Comparison of ENCODE assay signal across 8 cellular contexts in the genomic region with DNA sequence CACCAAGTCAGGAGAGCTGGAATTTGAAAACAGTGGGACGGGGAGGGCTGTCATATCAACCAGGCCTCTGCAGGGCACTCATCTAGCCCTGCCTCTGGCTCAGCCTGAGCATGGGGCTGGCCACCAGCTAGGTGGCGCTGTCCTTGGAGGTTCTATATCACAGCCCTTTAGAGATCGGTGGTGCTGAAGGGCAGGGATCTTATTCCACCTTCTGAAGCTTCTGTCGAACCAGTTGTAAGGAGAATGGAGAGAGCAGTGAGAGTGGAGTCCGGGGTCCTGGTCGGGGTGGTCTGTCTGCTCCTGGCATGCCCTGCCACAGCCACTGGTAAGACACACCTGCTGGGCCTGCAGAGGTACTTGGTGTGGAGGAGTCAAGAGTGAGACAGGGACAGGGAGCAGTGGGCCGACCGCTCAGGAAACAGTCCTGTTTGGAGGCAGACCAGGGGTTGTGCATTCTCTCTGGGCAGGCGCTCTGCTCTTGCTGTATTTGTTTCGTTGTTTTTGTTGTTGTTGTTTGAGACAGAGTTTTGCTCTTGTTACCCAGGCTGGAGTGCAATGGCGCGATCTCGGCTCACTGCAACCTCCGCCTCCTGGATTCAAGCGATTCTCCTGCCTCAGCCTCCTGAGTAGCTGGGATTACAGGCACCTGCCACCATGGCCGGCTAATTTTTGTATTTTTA. TPM values are rescaled to one million over a fixed set of nuclear protein-coding genes. Genes with fewer than 3 reads are reported as not detected.
A peak's percentile ranks its signal among the peaks of the same experiment; 100 is the strongest.
DNase-seq lines count a peak whose midpoint lies in the region; ATAC-seq, FAIRE-seq and TF ChIP-seq lines count a peak whose summit lies in the region.

A gene with protein sequence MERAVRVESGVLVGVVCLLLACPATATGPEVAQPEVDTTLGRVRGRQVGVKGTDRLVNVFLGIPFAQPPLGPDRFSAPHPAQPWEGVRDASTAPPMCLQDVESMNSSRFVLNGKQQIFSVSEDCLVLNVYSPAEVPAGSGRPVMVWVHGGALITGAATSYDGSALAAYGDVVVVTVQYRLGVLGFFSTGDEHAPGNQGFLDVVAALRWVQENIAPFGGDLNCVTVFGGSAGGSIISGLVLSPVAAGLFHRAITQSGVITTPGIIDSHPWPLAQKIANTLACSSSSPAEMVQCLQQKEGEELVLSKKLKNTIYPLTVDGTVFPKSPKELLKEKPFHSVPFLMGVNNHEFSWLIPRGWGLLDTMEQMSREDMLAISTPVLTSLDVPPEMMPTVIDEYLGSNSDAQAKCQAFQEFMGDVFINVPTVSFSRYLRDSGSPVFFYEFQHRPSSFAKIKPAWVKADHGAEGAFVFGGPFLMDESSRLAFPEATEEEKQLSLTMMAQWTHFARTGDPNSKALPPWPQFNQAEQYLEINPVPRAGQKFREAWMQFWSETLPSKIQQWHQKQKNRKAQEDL (plus strand): TSS at position 202 of the 680 bp plus-strand sequence. CDS start 42 bp downstream, at position 244.

- H3K4me1 ChIP-seq in endothelial cell of umbilical vein (ENCODE audit: control insufficient read depth, extremely low read depth, insufficient read depth, low read length): no peaks in the 10 kb centered on the region
- H3K4me1 ChIP-seq in muscle layer of duodenum (ENCODE audit: control insufficient read depth in 1 of 2, insufficient read depth in 2 of 2, low read length in 2 of 2): peaks cover 0 to 8% of the 10 kb centered on the region in 2 donors

- no TSS peak for BruUV-seq in endothelial cell of umbilical vein (replicated peaks; lab: Mats Ljungman, UMichigan)

- peaks cover 2 to 4% of the 10 kb centered on the region in 2 experiments for H3K27me3 ChIP-seq in endothelial cell of umbilical vein (ENCODE audit: control insufficient read depth in 2 of 2, insufficient read depth in 2 of 2, low read length in 2 of 2)
- no peaks in the 10 kb centered on the region for H3K27me3 ChIP-seq in muscle layer of duodenum (ENCODE audit: low read depth, low read length)

- H3K36me3 ChIP-seq in endothelial cell of umbilical vein (ENCODE audit: control insufficient read depth in 2 of 2, extremely low read depth in 1 of 2, insufficient read depth in 2 of 2, low read length in 2 of 2) (no peaks in the 10 kb centered on the region), muscle layer of duodenum (ENCODE audit: control insufficient read depth in 1 of 2, insufficient read depth in 2 of 2, low read length in 2 of 2) (no peaks in the 10 kb centered on the region)

- no peak within 1 kb of the TSS for H3K4me2 ChIP-seq in endothelial cell of umbilical vein (ENCODE audit: insufficient read depth, low read length)

- peak; percentile 34 for FAIRE-seq in A204.1 (lab: Jason Lieb, UNC)
- peak; percentile 91 for FAIRE-seq in endothelial cell of umbilical vein (lab: Jason Lieb, UNC)

- CTCF ChIA-PET in endothelial cell of umbilical vein (lab: Charles Lee): interaction anchor here (0.5 to 1.8 kb wide), 27 partner anchors 9 to 471 kb away, joined by 3 to 15 read pairs (median 3); partner anchors contain the start of gene EXOC3L1

- TF ChIP-seq POLR2A in endothelial cell of umbilical vein (IDR thresholded peaks at IDR 0.05; ENCODE audit: low read depth, low read length): no peak

- dilution Hi-C loops in endothelial cell of umbilical vein (cut with MboI; ENCODE audit: extremely low pct_ligation_motif_present, low sequenced_read_pairs): no loop called here

- ATAC-seq in HG03108 (IDR thresholded peaks at IDR 0.05; ENCODE audit: unreplicated experiment): peak; percentile 57

- H4K20me1 ChIP-seq in endothelial cell of umbilical vein (replicated peaks; ENCODE audit: control insufficient read depth, extremely low read depth, insufficient read depth, low read length): no peaks in the 10 kb centered on the region

- no peaks in the 10 kb centered on the region for H3K9me1 ChIP-seq in endothelial cell of umbilical vein (replicated peaks; ENCODE audit: control insufficient read depth, extremely low read depth, insufficient read depth, low read length)

- POLR2A ChIA-PET in endothelial cell of umbilical vein (lab: Charles Lee): no interaction called here

- H3K9ac ChIP-seq in endothelial cell of umbilical vein (replicated peaks; ENCODE audit: extremely low read depth, insufficient read depth, low read length): no peak within 1 kb of the TSS

- H3K4me3 ChIP-seq in GM12875 (ENCODE audit: low read depth, low read length) (no peak within 1 kb of the TSS), endothelial cell of umbilical vein (replicated peaks in 1 of 3; ENCODE audit: insufficient read depth in 1 of 3, low read depth in 1 of 3, low read length in 3 of 3) (no peak within 1 kb of the TSS), muscle layer of duodenum (ENCODE audit: low read depth in 1 of 2, low read length in 2 of 2) (peak within 1 kb of the TSS in 1 of 2 donors; percentile 49)

- intact Hi-C loops in endothelial cell of umbilical vein (cut with micrococcal nuclease): no loop called here

- peak within 1 kb of the TSS; percentile 80 for H2AFZ ChIP-seq in endothelial cell of umbilical vein (ENCODE audit: low read depth, low read length)

- peak; percentile 74 for DNase-seq in NCI-H510A treated with DMSO at 0.1 percent for 48 hours (lab: John Stamatoyannopoulos, UW)
- peak; percentile 85 for DNase-seq in activated CD4-positive, alpha-beta T cell treated with anti-CD3 and anti-CD28 coated beads for 48 hours
- DNase-seq in endothelial cell of umbilical vein (ENCODE audit: low read depth, low spot score): peak; percentile 46
- DNase-seq in superior temporal gyrus (ENCODE audit: extremely low spot score): peak; percentile 58

- H3K27ac ChIP-seq in endothelial cell of umbilical vein (ENCODE audit: insufficient read depth, low read depth, low read length) (no peak within 1 kb of the TSS), muscle layer of duodenum (ENCODE audit: low read length) (peak within 1 kb of the TSS; percentile 45)

- TF ChIP-seq CTCF in GM12875 (IDR thresholded peaks at IDR 0.05; ENCODE audit: borderline replicate concordance, insufficient read depth, low read depth, low read length) (peak; percentile 88), endothelial cell of umbilical vein (IDR thresholded peaks at IDR 0.05; ENCODE audit: extremely low read depth in 1 of 2, insufficient read depth in 1 of 2, low read depth in 1 of 2, low read length in 2 of 2) (peak; percentile 88 to 94)

- H3K79me2 ChIP-seq in endothelial cell of umbilical vein (ENCODE audit: control insufficient read depth, insufficient read depth, low read length): no peaks in the 10 kb centered on the region

- H3K9me3 ChIP-seq in endothelial cell of umbilical vein (replicated peaks; ENCODE audit: control insufficient read depth, insufficient read depth, low read length) (no peaks in the 10 kb centered on the region), muscle layer of duodenum (ENCODE audit: control insufficient read depth in 1 of 2, low read length in 2 of 2) (no peaks in the 10 kb centered on the region)

TF ChIP-seq in endothelial cell of umbilical vein, 7 proteins besides CTCF, POLR2A, EP300 and RAD21:
- TF ChIP-seq EZH2 (IDR thresholded peaks at IDR 0.05; ENCODE audit: borderline replicate concordance, low read depth, low read length, severe bottlenecking) (no peak), POLR2AphosphoS5 (IDR thresholded peaks at IDR 0.05; ENCODE audit: insufficient read depth, low read depth, low read length) (no peak), MYC (IDR thresholded peaks at IDR 0.05; ENCODE audit: low read depth, low read length) (no peak), FOS (IDR thresholded peaks at IDR 0.05; ENCODE audit: borderline replicate concordance, insufficient read depth, low read length) (no peak), MAX (IDR thresholded peaks at IDR 0.05; ENCODE audit: insufficient read depth, insufficient read length) (no peak), JUN (IDR thresholded peaks at IDR 0.05; ENCODE audit: borderline replicate concordance, insufficient read depth, insufficient read length, low read depth) (no peak), GATA2 (IDR thresholded peaks at IDR 0.05; ENCODE audit: insufficient read depth, insufficient read length, low read depth, low read length) (no peak)

RNA-seq across cellular contexts. Expression of the gene that starts here (rescaled TPM):
- total RNA-seq in endothelial cell of umbilical vein: not detected in 2 replicates
- 0.10 and 0.13 TPM in 2 replicates for polyA plus RNA-seq in endothelial cell of umbilical vein
- 0.04 TPM in 1 of 2 replicates, not detected in the other for polyA plus RNA-seq in endothelial cell of umbilical vein (2011; cell fraction: cytosol; rRNA removed)
- polyA plus RNA-seq in endothelial cell of umbilical vein (2011; cell fraction: nucleus; rRNA removed): 0.70 and 0.80 TPM in 2 replicates
- 0.07 and 0.42 TPM in 2 replicates for polyA plus RNA-seq in endothelial cell of umbilical vein (2012)
- polyA minus RNA-seq in endothelial cell of umbilical vein: 0.91 TPM in 1 of 2 replicates, not detected in the other
- polyA minus RNA-seq in endothelial cell of umbilical vein (2011; cell fraction: cytosol; rRNA and poly(A)+ RNA removed): 2.8 TPM
- 0.19 TPM in 1 of 2 replicates, not detected in the other for polyA minus RNA-seq in endothelial cell of umbilical vein (2011; cell fraction: nucleus; rRNA and poly(A)+ RNA removed)
